Comparison of ENCODE assay signal across 12 cellular contexts in the genomic region with DNA sequence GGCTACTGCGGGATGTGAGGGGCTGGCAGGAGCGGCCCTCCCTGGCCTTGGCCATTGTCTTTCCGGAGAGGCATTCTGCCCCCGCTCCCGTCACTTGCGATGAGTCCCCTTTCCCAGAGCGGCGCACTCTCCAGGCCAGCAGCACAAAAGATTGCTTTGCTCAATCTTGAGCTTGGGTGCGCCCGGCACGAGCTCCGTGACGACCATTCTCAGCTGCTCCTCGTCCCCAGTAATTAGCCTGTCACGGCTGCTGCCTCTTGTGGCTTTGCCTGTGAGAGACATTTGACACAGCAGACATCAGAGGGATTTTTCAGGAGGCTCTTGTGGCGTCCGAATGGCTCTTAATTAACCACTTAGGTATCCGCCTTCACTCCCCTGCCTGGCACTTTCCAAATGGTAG.
DNase-seq lines count a peak whose midpoint lies in the region; ATAC-seq, FAIRE-seq and TF ChIP-seq lines count a peak whose summit lies in the region.
"Had no signal": no experiment of that assay in that cellular context is flagged by ENCODE, and none has a peak within 500 bp of the region (broad histone marks: within the 10 kb centered on the region; RNA-seq: fewer than 3 reads in every experiment).

No MANE protein-coding gene starts in this region.

- H3K27ac ChIP-seq in left ventricle myocardium inferior (replicated peaks) (no peak overlapping the region), astrocyte (ENCODE audit: low read depth, low read length) (no peak overlapping the region), upper lobe of right lung (no peak overlapping the region)
- H3K27ac ChIP-seq: body of pancreas, GM23248, spleen had no signal

- peak overlapping the region; percentile 16 for H3K9ac ChIP-seq in astrocyte (ENCODE audit: low read length)
- H3K9ac ChIP-seq: GM23248 had no signal

- no peaks in the 10 kb centered on the region for H3K79me2 ChIP-seq in astrocyte (ENCODE audit: insufficient read depth, low read length)

- peaks cover under 1% of the 10 kb centered on the region for H3K9me3 Mint-ChIP-seq in astrocyte (ENCODE audit: unreplicated experiment)

- DNase-seq in left ventricle myocardium inferior (no peak), Right ventricle myocardium superior (no peak), astrocyte (ENCODE audit: low read depth) (no peak), islet precursor cell (peak; percentile 87), upper lobe of right lung (no peak), DMS53 treated with DMSO at 0.1 percent for 48 hours (lab: John Stamatoyannopoulos, UW; ENCODE audit: unreplicated experiment) (no peak)
- DNase-seq in NK-92 treated with Interleukin-12 subunit alpha and Interleukin-12 subunit beta, amount 100 ng/mL, for 24 hours (lab: John Stamatoyannopoulos, UW) = no peak
- DNase-seq: body of pancreas, GM23248, Karpas-422, spleen had no signal

- H3K4me3 ChIP-seq in left ventricle myocardium inferior = peak overlapping the region; percentile 31
- H3K4me3 ChIP-seq in astrocyte (ENCODE audit: insufficient read depth, low read depth, low read length) = peak overlapping the region; percentile 40
- H3K4me3 ChIP-seq in upper lobe of right lung = no peak overlapping the region
- H3K4me3 ChIP-seq: body of pancreas, GM23248 had no signal

- no peak for TF ChIP-seq CTCF in left ventricle myocardium inferior (IDR thresholded peaks at IDR 0.05; ENCODE audit: borderline replicate concordance)
- no peak for TF ChIP-seq CTCF in astrocyte (IDR thresholded peaks at IDR 0.05; ENCODE audit: insufficient read depth, low read depth, low read length)
- TF ChIP-seq CTCF in upper lobe of right lung (IDR thresholded peaks at IDR 0.05) = no peak

- peak overlapping the region; percentile 67 for H3K4me3 Mint-ChIP-seq in astrocyte (ENCODE audit: unreplicated experiment)

- intact Hi-C loops in left ventricle myocardium inferior (cut with micrococcal nuclease) (no loop called here), Right ventricle myocardium superior (cut with DNase I) (no loop called here), upper lobe of right lung (cut with DNase I) (no loop called here)

- peaks cover 56% of the 10 kb centered on the region for H3K27me3 Mint-ChIP-seq in astrocyte (ENCODE audit: low read depth, unreplicated experiment)

- H3K36me3 ChIP-seq in left ventricle myocardium inferior (no peaks in the 10 kb centered on the region), astrocyte (ENCODE audit: insufficient read depth, low read length) (no peaks in the 10 kb centered on the region), upper lobe of right lung (no peaks in the 10 kb centered on the region)
- H3K36me3 ChIP-seq: spleen had no signal

- no peaks in the 10 kb centered on the region for H3K36me3 Mint-ChIP-seq in astrocyte (ENCODE audit: low read depth, unreplicated experiment)

- peaks cover 97% of the 10 kb centered on the region for H3K27me3 ChIP-seq in left ventricle myocardium inferior (ENCODE audit: low read depth)
- H3K27me3 ChIP-seq in astrocyte (ENCODE audit: insufficient read depth, low read length) = peaks cover 2% of the 10 kb centered on the region
- H3K27me3 ChIP-seq in upper lobe of right lung = peaks cover 19% of the 10 kb centered on the region
- H3K27me3 ChIP-seq: body of pancreas had no signal

- no peaks in the 10 kb centered on the region for H3K9me3 ChIP-seq in left ventricle myocardium inferior (replicated peaks)
- H3K9me3 ChIP-seq in astrocyte (ENCODE audit: insufficient read depth, low read depth, low read length) = no peaks in the 10 kb centered on the region
- no peaks in the 10 kb centered on the region for H3K9me3 ChIP-seq in upper lobe of right lung
- H3K9me3 ChIP-seq: body of pancreas, spleen had no signal

- no peaks in the 10 kb centered on the region for H4K20me1 ChIP-seq in astrocyte (ENCODE audit: insufficient read depth, low read length)

- no peak for FAIRE-seq in astrocyte (lab: Jason Lieb, UNC)

- H3K4me2 ChIP-seq in astrocyte (ENCODE audit: low read length) = peak overlapping the region; percentile 78

- H3K27ac Mint-ChIP-seq in astrocyte (ENCODE audit: unreplicated experiment) = no peak overlapping the region

- ATAC-seq in Right ventricle myocardium superior (ENCODE audit: poor library complexity) = no peak
- peak; percentile 19 for ATAC-seq in upper lobe of right lung
- ATAC-seq in GM21526 (IDR thresholded peaks at IDR 0.05; ENCODE audit: low FRiP score, unreplicated experiment) = no peak
- ATAC-seq: body of pancreas had no signal

- H3K4me1 Mint-ChIP-seq in astrocyte (ENCODE audit: low read depth, unreplicated experiment) = peaks cover 6% of the 10 kb centered on the region

- H2AFZ ChIP-seq in astrocyte (ENCODE audit: low read depth, low read length) = peak overlapping the region; percentile 55
- H2AFZ ChIP-seq: GM23248 had no signal

- H3K4me1 ChIP-seq in left ventricle myocardium inferior (peaks cover 5% of the 10 kb centered on the region), astrocyte (ENCODE audit: insufficient read depth, low read length) (no peaks in the 10 kb centered on the region), upper lobe of right lung (no peaks in the 10 kb centered on the region)
- H3K4me1 ChIP-seq: body of pancreas had no signal
